In genomic region chr5:177469061-177469628, GRCh38 we compare ENCODE assay signal across 13 cellular contexts. TPM values are rescaled to one million over a fixed set of nuclear protein-coding genes. Genes with fewer than 3 reads are reported as not detected.
DNase-seq lines count a peak whose midpoint lies in the region; ATAC-seq and TF ChIP-seq lines count a peak whose summit lies in the region.
"Had no signal": no experiment of that assay in that cellular context is flagged by ENCODE, and none has a peak within 500 bp of the region (broad histone marks: within the 10 kb centered on the region; RNA-seq: fewer than 3 reads in every experiment).

No MANE protein-coding gene starts in this region.

- H3K27ac Mint-ChIP-seq in activated CD8-positive, alpha-beta memory T cell treated with anti-CD3 and anti-CD28 coated beads, Interleukin-2, amount 10 ng/mL, durations not matched to agents 7 days and 5 days: peak overlapping the region; percentile 36
- H3K27ac Mint-ChIP-seq in CD4-positive, alpha-beta memory T cell: no peak overlapping the region
- H3K27ac Mint-ChIP-seq: activated T-cell treated with anti-CD3 and anti-CD28 coated beads, Interleukin-2, amount 50 U/mL, for 24 hours had no signal

- intact Hi-C loops in vagina (cut with DNase I): no loop called here
- intact Hi-C loops in CD4-positive, alpha-beta memory T cell (cut with micrococcal nuclease): no loop called here

- CTCF ChIA-PET in activated CD8-positive, alpha-beta memory T cell treated with anti-CD3 and anti-CD28 coated beads, Interleukin-2, amount 10 ng/mL, durations not matched to agents 7 days and 5 days (lab: Charles Lee): interaction anchor here (0.9 to 9.1 kb wide), 6 partner anchors 12 to 159 kb away, joined by 3 to 136 read pairs (median 7); partner anchors contain the start of gene PDLIM7
- CTCF ChIA-PET in CD4-positive, alpha-beta memory T cell (lab: Charles Lee; ENCODE audit: partially characterized antibody): interaction anchor here (1.0 to 1.4 kb wide), 2 partner anchors 67 to 79 kb away, joined by 3 to 4 read pairs; no protein-coding TSS in a partner anchor

- peaks cover 46% of the 10 kb centered on the region for H3K4me1 ChIP-seq in vagina
- H3K4me1 ChIP-seq in CD4-positive, alpha-beta memory T cell (ENCODE audit: insufficient read depth, low read length): peaks cover 5% of the 10 kb centered on the region

- POLR2A ChIA-PET in CD4-positive, alpha-beta memory T cell (lab: Charles Lee; ENCODE audit: partially characterized antibody): no interaction called here

- no peak overlapping the region for H3K4me3 ChIP-seq in vagina
- H3K4me3 ChIP-seq in CD4-positive, alpha-beta memory T cell (ENCODE audit: low read length in 2 of 2): no peak overlapping the region
- H3K4me3 ChIP-seq: skin epidermis had no signal

- no peaks in the 10 kb centered on the region for H3K27me3 ChIP-seq in vagina
- peaks cover 3% of the 10 kb centered on the region for H3K27me3 ChIP-seq in CD4-positive, alpha-beta memory T cell (ENCODE audit: insufficient read depth, low read length)

- no peaks in the 10 kb centered on the region for H3K9me3 Mint-ChIP-seq in activated CD8-positive, alpha-beta memory T cell treated with anti-CD3 and anti-CD28 coated beads, Interleukin-2, amount 10 ng/mL, durations not matched to agents 7 days and 5 days (ENCODE audit: low read depth)
- H3K9me3 Mint-ChIP-seq in CD4-positive, alpha-beta memory T cell: peaks cover 0 to 2% (median 0%) of the 10 kb centered on the region in 8 donors
- H3K9me3 Mint-ChIP-seq: activated T-cell treated with anti-CD3 and anti-CD28 coated beads, Interleukin-2, amount 50 U/mL, for 24 hours had no signal

- H3K27me3 Mint-ChIP-seq in activated CD8-positive, alpha-beta memory T cell treated with anti-CD3 and anti-CD28 coated beads, Interleukin-2, amount 10 ng/mL, durations not matched to agents 7 days and 5 days: no peaks in the 10 kb centered on the region
- H3K27me3 Mint-ChIP-seq in CD4-positive, alpha-beta memory T cell: peaks cover 0 to 3% of the 10 kb centered on the region in 2 donors

- peak overlapping the region; percentile 66 for H3K27ac ChIP-seq in vagina
- no peak overlapping the region for H3K27ac ChIP-seq in CD4-positive, alpha-beta memory T cell (ENCODE audit: low read depth, low read length)

- H3K4me1 Mint-ChIP-seq in activated CD8-positive, alpha-beta memory T cell treated with anti-CD3 and anti-CD28 coated beads, Interleukin-2, amount 10 ng/mL, durations not matched to agents 7 days and 5 days: peaks cover 32% of the 10 kb centered on the region
- peaks cover 0 to 8% (median 1%) of the 10 kb centered on the region in 4 donors for H3K4me1 Mint-ChIP-seq in CD4-positive, alpha-beta memory T cell

- H3K36me3 ChIP-seq in vagina: peaks cover 0 to 24% of the 10 kb centered on the region in 2 donors
- H3K36me3 ChIP-seq in CD4-positive, alpha-beta memory T cell (ENCODE audit: insufficient read depth, low read length): no peaks in the 10 kb centered on the region

- peaks cover 19% of the 10 kb centered on the region for H3K36me3 Mint-ChIP-seq in activated CD8-positive, alpha-beta memory T cell treated with anti-CD3 and anti-CD28 coated beads, Interleukin-2, amount 10 ng/mL, durations not matched to agents 7 days and 5 days
- H3K36me3 Mint-ChIP-seq in CD4-positive, alpha-beta memory T cell: no peaks in the 10 kb centered on the region

- no peaks in the 10 kb centered on the region for H3K9me3 ChIP-seq in vagina
- H3K9me3 ChIP-seq in CD4-positive, alpha-beta memory T cell (ENCODE audit: control insufficient read depth in 1 of 2, low read length in 2 of 2): no peaks in the 10 kb centered on the region

- no peak overlapping the region for H3K4me3 Mint-ChIP-seq in activated CD8-positive, alpha-beta memory T cell treated with anti-CD3 and anti-CD28 coated beads, Interleukin-2, amount 10 ng/mL, durations not matched to agents 7 days and 5 days
- no peak overlapping the region for H3K4me3 Mint-ChIP-seq in CD4-positive, alpha-beta memory T cell
- H3K4me3 Mint-ChIP-seq: activated T-cell treated with anti-CD3 and anti-CD28 coated beads, Interleukin-2, amount 50 U/mL, for 24 hours had no signal

- TF ChIP-seq CTCF in vagina (IDR thresholded peaks at IDR 0.05): no peak

- no peak for TF ChIP-seq POLR2A in vagina (IDR thresholded peaks at IDR 0.05)

- DNase-seq in activated CD8-positive, alpha-beta memory T cell treated with anti-CD3 and anti-CD28 coated beads, Interleukin-2, amount 10 ng/mL, durations not matched to agents 7 days and 5 days: no peak
- no peak for DNase-seq in activated CD8-positive, alpha-beta memory T cell treated with anti-CD3 and anti-CD28 coated beads for 24 hours
- DNase-seq in cerebellar cortex (ENCODE audit: low spot score) (peak; percentile 87), left kidney (ENCODE audit: low read depth, low spot score) (peak; percentile 54), vagina (ENCODE audit: extremely low spot score in 2 of 2) (no peak), NCI-H1105 (lab: John Stamatoyannopoulos, UW) (no peak), RPMI8226 (no peak)
- no peak for DNase-seq in CD4-positive, alpha-beta memory T cell
- DNase-seq: activated T-cell treated with anti-CD3 and anti-CD28 coated beads, Interleukin-2, amount 50 U/mL, for 24 hours; NCI-H446; T-helper 2 cell had no signal

- ATAC-seq in activated CD8-positive, alpha-beta memory T cell treated with anti-CD3 and anti-CD28 coated beads, Interleukin-2, amount 10 ng/mL, durations not matched to agents 7 days and 5 days: no peak
- ATAC-seq: left lobe of liver had no signal

RNA-seq across cellular contexts. Expression of gene DBN1, which starts 4.3 kb away (rescaled TPM):
- 100 to 1,000 TPM in 1 of 2 experiments, 10 to 100 TPM in 1; 81.5 to 128 TPM for total RNA-seq in activated CD8-positive, alpha-beta memory T cell treated with anti-CD3 and anti-CD28 coated beads, Interleukin-2, amount 10 ng/mL, durations not matched to agents 7 days and 5 days
- 69.0 TPM for total RNA-seq in vagina
- total RNA-seq in CD4-positive, alpha-beta memory T cell: 1 to 10 TPM in 1 of 2 experiments, under 1 TPM in 1; 0.99 to 1.2 TPM
- under 1 TPM in 1 of 2 donors, not detected in 1; 0.49 TPM for polyA plus RNA-seq in CD4-positive, alpha-beta memory T cell

RNA-seq across cellular contexts. Expression of gene PRR7, which starts 22.5 kb away (rescaled TPM):
- total RNA-seq in activated CD8-positive, alpha-beta memory T cell treated with anti-CD3 and anti-CD28 coated beads, Interleukin-2, amount 10 ng/mL, durations not matched to agents 7 days and 5 days: 1 to 10 TPM; 3.1 to 5.3 TPM
- total RNA-seq in vagina: 1.2 TPM
- 1 to 10 TPM; 5.2 to 7.2 TPM for total RNA-seq in CD4-positive, alpha-beta memory T cell
- polyA plus RNA-seq in CD4-positive, alpha-beta memory T cell: 10 to 100 TPM; 14.3 to 17.8 TPM

RNA-seq across cellular contexts. Expression of gene PDLIM7, which starts 28.3 kb away (rescaled TPM):
- 10 to 100 TPM; 72.9 to 81.2 TPM for total RNA-seq in activated CD8-positive, alpha-beta memory T cell treated with anti-CD3 and anti-CD28 coated beads, Interleukin-2, amount 10 ng/mL, durations not matched to agents 7 days and 5 days
- 118 TPM for total RNA-seq in vagina
- total RNA-seq in CD4-positive, alpha-beta memory T cell: 1 to 10 TPM; 5.8 to 7.3 TPM
- 1 to 10 TPM; 3.3 to 3.5 TPM for polyA plus RNA-seq in CD4-positive, alpha-beta memory T cell

RNA-seq across cellular contexts. Expression of gene DOK3, which starts 40.5 kb away (rescaled TPM):
- total RNA-seq in activated CD8-positive, alpha-beta memory T cell treated with anti-CD3 and anti-CD28 coated beads, Interleukin-2, amount 10 ng/mL, durations not matched to agents 7 days and 5 days: 1 to 10 TPM; 3.3 to 5.7 TPM
- total RNA-seq in vagina: 12.0 TPM
- total RNA-seq in CD4-positive, alpha-beta memory T cell: 1 to 10 TPM; 3.7 to 3.9 TPM
- polyA plus RNA-seq in CD4-positive, alpha-beta memory T cell: under 1 TPM in 1 of 2 donors, not detected in 1; 0.69 TPM

RNA-seq across cellular contexts. Expression of gene GRK6, which starts 42.7 kb away (rescaled TPM):
- total RNA-seq in activated CD8-positive, alpha-beta memory T cell treated with anti-CD3 and anti-CD28 coated beads, Interleukin-2, amount 10 ng/mL, durations not matched to agents 7 days and 5 days: 100 to 1,000 TPM; 112 to 159 TPM
- 28.7 TPM for total RNA-seq in vagina
- 100 to 1,000 TPM; 189 to 191 TPM for total RNA-seq in CD4-positive, alpha-beta memory T cell
- polyA plus RNA-seq in CD4-positive, alpha-beta memory T cell: 100 to 1,000 TPM in 1 of 2 donors, 10 to 100 TPM in 1; 72.4 to 203 TPM

Comparison
In these comparisons a context has a peak if more than half of its experiments do, and no peak if none do; other contexts are left out.
1. DNase-seq: peak in cerebellar cortex (single experiment) and left kidney (single experiment); none in activated CD8-positive, alpha-beta memory T cell treated with anti-CD3 and anti-CD28 coated beads, Interleukin-2, amount 10 ng/mL, durations not matched to agents 7 days and 5 days (single experiment), activated CD8-positive, alpha-beta memory T cell treated with anti-CD3 and anti-CD28 coated beads for 24 hours (single experiment), vagina (0 of 2), NCI-H1105 (single experiment), CD4-positive, alpha-beta memory T cell (0 of 5) and RPMI8226 (single experiment).
2. RNA of gene DBN1, which starts 4.3 kb away (total RNA-seq): 81.5 to 128 TPM in activated CD8-positive, alpha-beta memory T cell treated with anti-CD3 and anti-CD28 coated beads, Interleukin-2, amount 10 ng/mL, durations not matched to agents 7 days and 5 days and 69.0 TPM in vagina (single experiment); 0.99 to 1.2 TPM in CD4-positive, alpha-beta memory T cell; every median in the first group is over 10 times any median in the second.
3. RNA of gene PDLIM7, which starts 28.3 kb away (total RNA-seq): 118 TPM in vagina (single experiment) and 72.9 to 81.2 TPM in activated CD8-positive, alpha-beta memory T cell treated with anti-CD3 and anti-CD28 coated beads, Interleukin-2, amount 10 ng/mL, durations not matched to agents 7 days and 5 days; 5.8 to 7.3 TPM in CD4-positive, alpha-beta memory T cell; every median in the first group is over 4 times any median in the second.